In the genomic region with DNA sequence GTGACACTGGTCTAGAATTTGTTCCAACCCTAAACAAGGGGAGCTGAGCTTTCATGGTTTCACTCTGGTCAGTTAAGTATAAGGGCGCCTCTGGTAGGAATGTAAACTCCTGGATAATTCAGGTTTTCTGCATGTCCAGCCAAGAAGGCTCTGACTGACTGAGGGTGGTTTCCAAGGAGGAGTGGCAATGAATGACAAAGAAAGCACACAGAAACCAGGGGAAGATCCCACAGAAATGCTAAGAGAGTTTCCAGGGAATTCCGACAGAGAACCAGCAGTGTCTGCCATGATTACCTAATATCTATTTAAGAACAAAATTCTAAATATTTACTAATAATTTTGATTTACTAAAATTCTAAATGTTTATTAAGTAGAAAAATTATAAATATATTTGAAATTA, we compare ENCODE assay signal across 16 cellular contexts. TPM values are rescaled to one million over a fixed set of nuclear protein-coding genes. Genes with fewer than 3 reads are reported as not detected.
"Had no signal": no experiment of that assay in that cellular context is flagged by ENCODE, and none has a peak within 500 bp of the region (broad histone marks: within the 10 kb centered on the region; RNA-seq: fewer than 3 reads in every experiment).

No MANE protein-coding gene starts in this region.

- ATAC-seq: activated CD8-positive, alpha-beta memory T cell treated with anti-CD3 and anti-CD28 coated beads, Interleukin-2, amount 10 ng/mL, durations not matched to agents 7 days and 5 days; left lung; sciatic nerve; stimulated activated naive CD8-positive, alpha-beta T cell treated with anti-CD3 and anti-CD28 coated beads, Interleukin-15, amount 100 ng/mL, for 72 hours had no signal

- H3K9me3 ChIP-seq: left lung, prostate gland, spleen had no signal

- H3K36me3 Mint-ChIP-seq: activated CD4-positive, alpha-beta memory T cell treated with anti-CD3 and anti-CD28 coated beads for 36 hours; activated CD8-positive, alpha-beta memory T cell treated with anti-CD3 and anti-CD28 coated beads, Interleukin-2, amount 10 ng/mL, durations not matched to agents 7 days and 5 days; memory B cell; type B pancreatic cell had no signal

- H3K27ac Mint-ChIP-seq: activated CD4-positive, alpha-beta memory T cell treated with anti-CD3 and anti-CD28 coated beads for 36 hours; activated CD8-positive, alpha-beta memory T cell treated with anti-CD3 and anti-CD28 coated beads, Interleukin-2, amount 10 ng/mL, durations not matched to agents 7 days and 5 days; activated naive CD4-positive, alpha-beta T cell treated with anti-CD3 and anti-CD28 coated beads for 36 hours; activated T-helper 2 cell treated with anti-CD3 and anti-CD28 coated beads, Interferon-gamma antibody, Interleukin-2, Interleukin-4, amounts not matched to agents 10 μg/mL and 5 μg/mL and 100 μg/mL, durations not matched to agents 14 hours and 24 hours and 36 hours; memory B cell; nephron progenitor cell; type B pancreatic cell had no signal

- H3K36me3 ChIP-seq: cardiac muscle cell, left lung, prostate gland, spleen had no signal

- H3K4me3 ChIP-seq: cardiac muscle cell, left lung, prostate gland, spleen had no signal

- H3K27me3 ChIP-seq: cardiac muscle cell, left lung, spleen had no signal

- H3K4me1 ChIP-seq: left lung, prostate gland, spleen had no signal

- DNase-seq: activated CD4-positive, alpha-beta memory T cell treated with anti-CD3 and anti-CD28 coated beads for 36 hours; activated CD8-positive, alpha-beta memory T cell treated with anti-CD3 and anti-CD28 coated beads, Interleukin-2, amount 10 ng/mL, durations not matched to agents 7 days and 5 days; activated naive CD4-positive, alpha-beta T cell treated with anti-CD3 and anti-CD28 coated beads for 36 hours; activated T-cell treated with anti-CD3 and anti-CD28 coated beads, Interleukin-2, amount 50 U/mL, for 1 hour; left lung; nephron progenitor cell; spleen; stimulated activated naive CD8-positive, alpha-beta T cell treated with anti-CD3 and anti-CD28 coated beads, Interleukin-15, amount 100 ng/mL, for 72 hours; T-helper 1 cell; T1000 had no signal

- H3K4me1 Mint-ChIP-seq: activated CD8-positive, alpha-beta memory T cell treated with anti-CD3 and anti-CD28 coated beads, Interleukin-2, amount 10 ng/mL, durations not matched to agents 7 days and 5 days; memory B cell; nephron progenitor cell; stimulated activated naive CD8-positive, alpha-beta T cell treated with anti-CD3 and anti-CD28 coated beads, Interleukin-15, amount 100 ng/mL, for 72 hours had no signal

- H3K27me3 Mint-ChIP-seq: activated CD4-positive, alpha-beta memory T cell treated with anti-CD3 and anti-CD28 coated beads for 36 hours; activated CD8-positive, alpha-beta memory T cell treated with anti-CD3 and anti-CD28 coated beads, Interleukin-2, amount 10 ng/mL, durations not matched to agents 7 days and 5 days; memory B cell had no signal

- H3K4me3 Mint-ChIP-seq: activated CD4-positive, alpha-beta memory T cell treated with anti-CD3 and anti-CD28 coated beads for 36 hours; activated CD8-positive, alpha-beta memory T cell treated with anti-CD3 and anti-CD28 coated beads, Interleukin-2, amount 10 ng/mL, durations not matched to agents 7 days and 5 days; activated naive CD4-positive, alpha-beta T cell treated with anti-CD3 and anti-CD28 coated beads for 36 hours; memory B cell; nephron progenitor cell; stimulated activated naive CD8-positive, alpha-beta T cell treated with anti-CD3 and anti-CD28 coated beads, Interleukin-15, amount 100 ng/mL, for 72 hours; type B pancreatic cell had no signal

- H3K27ac ChIP-seq: cardiac muscle cell, left lung, prostate gland, spleen had no signal

- H3K9me3 Mint-ChIP-seq: activated naive CD4-positive, alpha-beta T cell treated with anti-CD3 and anti-CD28 coated beads for 36 hours; activated T-helper 2 cell treated with anti-CD3 and anti-CD28 coated beads, Interferon-gamma antibody, Interleukin-2, Interleukin-4, amounts not matched to agents 10 μg/mL and 5 μg/mL and 100 μg/mL, durations not matched to agents 14 hours and 24 hours and 36 hours; memory B cell; nephron progenitor cell; stimulated activated naive CD8-positive, alpha-beta T cell treated with anti-CD3 and anti-CD28 coated beads, Interleukin-15, amount 100 ng/mL, for 72 hours; type B pancreatic cell had no signal

RNA-seq across cellular contexts. Expression of a gene that starts 27.3 kb away (rescaled TPM):
- total RNA-seq: activated CD4-positive, alpha-beta memory T cell treated with anti-CD3 and anti-CD28 coated beads for 36 hours; activated CD8-positive, alpha-beta memory T cell treated with anti-CD3 and anti-CD28 coated beads, Interleukin-2, amount 10 ng/mL, durations not matched to agents 7 days and 5 days; activated naive CD4-positive, alpha-beta T cell treated with anti-CD3 and anti-CD28 coated beads for 36 hours; activated T-helper 2 cell treated with anti-CD3 and anti-CD28 coated beads, Interferon-gamma antibody, Interleukin-2, Interleukin-4, amounts not matched to agents 10 μg/mL and 5 μg/mL and 100 μg/mL, durations not matched to agents 14 hours and 24 hours and 36 hours had no signal
